ENCODE assay signal across 11 cellular contexts in genomic region chr1:8239306-8240023, GRCh38.
DNase-seq lines count a peak whose midpoint lies in the region; ATAC-seq and TF ChIP-seq lines count a peak whose summit lies in the region.
"Had no signal": no experiment of that assay in that cellular context is flagged by ENCODE, and none has a peak within 500 bp of the region (broad histone marks: within the 10 kb centered on the region; RNA-seq: fewer than 3 reads in every experiment).

No MANE protein-coding gene starts in this region.

- CTCF ChIA-PET in HEK293 (lab: Yijun Ruan, JAX), result interaction anchor here (0.5 to 2.9 kb wide), 11 partner anchors 9 to 1722 kb away, joined by 3 to 21 read pairs (median 6); no protein-coding TSS in a partner anchor
- CTCF ChIA-PET in WTC11 (lab: Charles Lee), result interaction anchor here (0.6 to 3.9 kb wide), 11 partner anchors 12 to 228 kb away, joined by 3 to 19 read pairs (median 4); no protein-coding TSS in a partner anchor
- CTCF ChIA-PET in T-cell (lab: Charles Lee), result interaction anchor here in 1 of 2 donors (0.7 kb wide), 1 partner anchor 105 kb away, joined by 6 read pairs; no protein-coding TSS in a partner anchor

- POLR2A ChIA-PET in HEK293 (lab: Yijun Ruan, JAX), result interaction anchor here (0.6 to 0.7 kb wide), 2 partner anchors 9 to 357 kb away, joined by 3 to 6 read pairs; no protein-coding TSS in a partner anchor
- POLR2A ChIA-PET in WTC11 (lab: Charles Lee), result interaction anchor here (0.7 to 1.2 kb wide), 3 partner anchors 28 to 689 kb away, joined by 3 read pairs; no protein-coding TSS in a partner anchor
- POLR2A ChIA-PET in T-cell (lab: Charles Lee), result no interaction called here

- H3K4me1 ChIP-seq in HEK293 (ENCODE audit: control insufficient read depth, insufficient read depth, low read length), result no peaks in the 10 kb centered on the region

- H3K27ac Mint-ChIP-seq in WTC11 (peak overlapping the region; percentile 46), T-cell (no peak overlapping the region)

- H3K27ac ChIP-seq in HEK293 (ENCODE audit: extremely low read depth, low read depth, low read length), result no peak overlapping the region
- H3K27ac ChIP-seq: SK-N-MC had no signal

- H3K9me3 Mint-ChIP-seq in WTC11 (no peaks in the 10 kb centered on the region), T-cell (no peaks in the 10 kb centered on the region)
- H3K9me3 Mint-ChIP-seq: naive thymus-derived CD4-positive, alpha-beta T cell had no signal

- peak; percentile 58 for DNase-seq in WTC11 (ENCODE audit: low spot score)
- DNase-seq in iPS-NIHi7 (ENCODE audit: extremely low spot score), result peak; percentile 74
- DNase-seq in retinal pigment epithelial cell (ENCODE audit: low read depth), result peak; percentile 21
- DNase-seq in putamen (ENCODE audit: low spot score), result no peak
- DNase-seq in T-cell, result no peak
- DNase-seq in AG20443 (ENCODE audit: low spot score), result no peak
- DNase-seq: amniotic stem cell; naive thymus-derived CD4-positive, alpha-beta T cell had no signal

- H3K36me3 ChIP-seq in HEK293 (ENCODE audit: control insufficient read depth in 2 of 2, insufficient read depth in 1 of 2, low read length in 2 of 2), result no peaks in the 10 kb centered on the region

- TF ChIP-seq CTCF in HEK293 (tag by site-specific recombination; IDR thresholded peaks at IDR 0.05) (no peak), WTC11 (IDR thresholded peaks at IDR 0.05) (no peak), retinal pigment epithelial cell (conservative IDR thresholded peaks at IDR 0.05; ENCODE audit: low read depth, low read length) (no peak)

- no peak overlapping the region for H3K4me3 ChIP-seq in HEK293 (ENCODE audit: low read depth, low read length)
- H3K4me3 ChIP-seq in retinal pigment epithelial cell (ENCODE audit: low read length), result no peak overlapping the region
- H3K4me3 ChIP-seq: SK-N-MC had no signal

- H3K27me3 Mint-ChIP-seq in WTC11 (ENCODE audit: low read depth) (no peaks in the 10 kb centered on the region), T-cell (peaks cover 9 to 10% of the 10 kb centered on the region in 2 donors)

- ATAC-seq in WTC11, result peak; percentile 84
- no peak for ATAC-seq in T-cell (replicated peaks in 1 of 4)
- no peak for ATAC-seq in HG02763 (IDR thresholded peaks at IDR 0.05; ENCODE audit: unreplicated experiment)
- ATAC-seq: naive thymus-derived CD4-positive, alpha-beta T cell had no signal

- no peaks in the 10 kb centered on the region for H3K36me3 Mint-ChIP-seq in WTC11
- no peaks in the 10 kb centered on the region for H3K36me3 Mint-ChIP-seq in T-cell
- H3K36me3 Mint-ChIP-seq: naive thymus-derived CD4-positive, alpha-beta T cell had no signal

- H3K4me3 Mint-ChIP-seq in WTC11 (no peak overlapping the region; the same call in 1 of the 2 replicates), T-cell (no peak overlapping the region)
- H3K4me3 Mint-ChIP-seq: naive thymus-derived CD4-positive, alpha-beta T cell had no signal

- no peaks in the 10 kb centered on the region for H3K9me3 ChIP-seq in HEK293 (ENCODE audit: control insufficient read depth, insufficient read depth, low read depth, low read length)

- H3K4me1 Mint-ChIP-seq in WTC11, result peaks cover 32% of the 10 kb centered on the region
- peaks cover 1 to 6% (median 5%) of the 10 kb centered on the region in 3 donors for H3K4me1 Mint-ChIP-seq in T-cell

TF ChIP-seq in HEK293, 187 proteins besides CTCF, POLR2A, EP300 and RAD21 (continues in another document):
- no peak for TF ChIP-seq ZNF18 (tag by site-specific recombination; IDR thresholded peaks at IDR 0.05)
- TF ChIP-seq ZFHX2 (tag by site-specific recombination; conservative IDR thresholded peaks at IDR 0.05), result peak; percentile 51
- TF ChIP-seq TCF7L2 (IDR thresholded peaks at IDR 0.05; ENCODE audit: borderline replicate concordance, low read depth, low read length), result no peak
- TF ChIP-seq PRDM10 (tag by site-specific recombination; IDR thresholded peaks at IDR 0.05), result peak; percentile 83
- no peak for TF ChIP-seq ZNF521 (tag by site-specific recombination; IDR thresholded peaks at IDR 0.05)

TF ChIP-seq in WTC11, 78 proteins besides CTCF, POLR2A, EP300 and RAD21:
- TF ChIP-seq USF2 (CRISPR knock-in tag; IDR thresholded peaks at IDR 0.05), result peak; percentile 52
- TF ChIP-seq GTF2I (CRISPR knock-in tag; conservative IDR thresholded peaks at IDR 0.05), result no peak

Comparison
In these comparisons a context has a peak if more than half of its experiments do, and no peak if none do; other contexts are left out.
1. DNase-seq: peak in WTC11 (single experiment), iPS-NIHi7 (single experiment) and retinal pigment epithelial cell (single experiment); none in putamen (single experiment), T-cell (0 of 34) and AG20443 (single experiment).
2. POLR2A ChIA-PET loops: an anchor here in HEK293 (0.6 to 0.7 kb wide) and WTC11 (0.7 to 1.2 kb wide); none called in T-cell.